Comparison of ENCODE assay signal across 9 cellular contexts in genomic region chr10:107914450-107915276, GRCh38.
DNase-seq lines count a peak whose midpoint lies in the region; ATAC-seq, FAIRE-seq and TF ChIP-seq lines count a peak whose summit lies in the region.
"Had no signal": no experiment of that assay in that cellular context is flagged by ENCODE, and none has a peak within 500 bp of the region (broad histone marks: within the 10 kb centered on the region; RNA-seq: fewer than 3 reads in every experiment).

No MANE protein-coding gene starts in this region.

- no peak for FAIRE-seq in keratinocyte (lab: Jason Lieb, UNC)

- H3K27ac ChIP-seq in body of pancreas (peak overlapping the region in 3 of 4 donors; percentile 71 to 85 (median 74)), keratinocyte (ENCODE audit: control insufficient read depth, insufficient read depth, low read length) (no peak overlapping the region)

- no peaks in the 10 kb centered on the region for H3K27me3 ChIP-seq in body of pancreas
- H3K27me3 ChIP-seq in keratinocyte (ENCODE audit: control insufficient read depth, extremely low read depth, insufficient read depth, low read length), result peaks cover 16% of the 10 kb centered on the region

- 2% methylated on average over 29 to 79 of the region's 79 CpGs for WGBS in body of pancreas, 2 donors

- H3K9me1 ChIP-seq in keratinocyte (ENCODE audit: control insufficient read depth, extremely low read depth, insufficient read depth, low read length), result no peaks in the 10 kb centered on the region

- TF ChIP-seq POLR2A in body of pancreas (IDR thresholded peaks at IDR 0.05), result peak in 1 of 3 donors; percentile 51

- H3K36me3 Mint-ChIP-seq in stimulated activated effector memory CD8-positive, alpha-beta T cell treated with anti-CD3 and anti-CD28 coated beads, Interleukin-12 subunit alpha, Interleukin-12 subunit beta, amount 100 ng/mL, for 72 hours, result no peaks in the 10 kb centered on the region

- no peaks in the 10 kb centered on the region for H3K36me3 ChIP-seq in body of pancreas (replicated peaks in 1 of 2; ENCODE audit: insufficient read depth in 1 of 2, low read depth in 2 of 2)
- no peaks in the 10 kb centered on the region for H3K36me3 ChIP-seq in keratinocyte (ENCODE audit: control insufficient read depth in 2 of 2, extremely low read depth in 1 of 2, insufficient read depth in 2 of 2, low read length in 2 of 2)

- peaks cover 17% of the 10 kb centered on the region for H3K9me3 Mint-ChIP-seq in stimulated activated effector memory CD8-positive, alpha-beta T cell treated with anti-CD3 and anti-CD28 coated beads, Interleukin-12 subunit alpha, Interleukin-12 subunit beta, amount 100 ng/mL, for 72 hours

- ATAC-seq in body of pancreas (peak; percentile 77), GM18867 (IDR thresholded peaks at IDR 0.05; ENCODE audit: unreplicated experiment) (no peak), GM18868 (IDR thresholded peaks at IDR 0.05; ENCODE audit: unreplicated experiment) (no peak), GM19452 (IDR thresholded peaks at IDR 0.05; ENCODE audit: unreplicated experiment) (no peak)
- peak; percentile 8 for ATAC-seq in stimulated activated effector memory CD8-positive, alpha-beta T cell treated with anti-CD3 and anti-CD28 coated beads, Interleukin-12 subunit alpha, Interleukin-12 subunit beta, amount 100 ng/mL, for 72 hours

- H3K4me2 ChIP-seq in keratinocyte (ENCODE audit: control insufficient read depth, extremely low read depth, insufficient read depth, low read depth, low read length), result no peak overlapping the region

- dilution Hi-C loops in keratinocyte (cut with MboI; ENCODE audit: extremely low pct_ligation_motif_present, low sequenced_read_pairs), result no loop called here

- no peaks in the 10 kb centered on the region for H3K79me2 ChIP-seq in keratinocyte (ENCODE audit: control insufficient read depth, insufficient read depth, low read length)

- DNase-seq in GM20000 (ENCODE audit: low spot score) (peak; percentile 30), body of pancreas (peak; percentile 12 to 29 (median 20)), keratinocyte (ENCODE audit: low read depth, low spot score) (no peak), SIG-M5 treated with dmso at 0.1 percent for 504 hours (lab: John Stamatoyannopoulos, UW; ENCODE audit: unreplicated experiment) (no peak)
- no peak for DNase-seq in stimulated activated effector memory CD8-positive, alpha-beta T cell treated with anti-CD3 and anti-CD28 coated beads, Interleukin-12 subunit alpha, Interleukin-12 subunit beta, amount 100 ng/mL, for 72 hours (ENCODE audit: low spot score in 2 of 2)
- DNase-seq: stimulated activated CD4-positive, alpha-beta T cell treated with anti-CD3 and anti-CD28 coated beads, Interleukin-4, amount 100 ng/mL, for 4 hours had no signal

- peak overlapping the region; percentile 5 for H2AFZ ChIP-seq in keratinocyte (ENCODE audit: control insufficient read depth, low read length)

- peaks cover 9% of the 10 kb centered on the region for H3K4me1 ChIP-seq in body of pancreas
- H3K4me1 ChIP-seq in keratinocyte (ENCODE audit: control insufficient read depth, extremely low read depth, insufficient read depth, low read length), result no peaks in the 10 kb centered on the region

- TF ChIP-seq CTCF in GM20000 (IDR thresholded peaks at IDR 0.05; ENCODE audit: extremely low read depth, missing control alignments) (no peak), body of pancreas (IDR thresholded peaks at IDR 0.05) (no peak), keratinocyte (optimal IDR thresholded peaks at IDR 0.05 in 1 of 3, IDR thresholded peaks at IDR 0.05 in 1 of 3, conservative IDR thresholded peaks at IDR 0.05 in 1 of 3; ENCODE audit: extremely low read depth in 1 of 3, insufficient read depth in 2 of 3, low read length in 3 of 3) (no peak)

- H3K9me3 ChIP-seq in body of pancreas (no peaks in the 10 kb centered on the region), keratinocyte (ENCODE audit: control insufficient read depth, low read depth, low read length) (no peaks in the 10 kb centered on the region)

- H3K4me3 Mint-ChIP-seq in stimulated activated effector memory CD8-positive, alpha-beta T cell treated with anti-CD3 and anti-CD28 coated beads, Interleukin-12 subunit alpha, Interleukin-12 subunit beta, amount 100 ng/mL, for 72 hours, result no peak overlapping the region

- no peaks in the 10 kb centered on the region for H3K4me1 Mint-ChIP-seq in stimulated activated effector memory CD8-positive, alpha-beta T cell treated with anti-CD3 and anti-CD28 coated beads, Interleukin-12 subunit alpha, Interleukin-12 subunit beta, amount 100 ng/mL, for 72 hours

- intact Hi-C loops in body of pancreas (cut with DNase I), result no loop called here

- H3K27ac Mint-ChIP-seq in stimulated activated effector memory CD8-positive, alpha-beta T cell treated with anti-CD3 and anti-CD28 coated beads, Interleukin-12 subunit alpha, Interleukin-12 subunit beta, amount 100 ng/mL, for 72 hours, result no peak overlapping the region

- no peaks in the 10 kb centered on the region for H4K20me1 ChIP-seq in keratinocyte (ENCODE audit: control insufficient read depth, extremely low read depth, insufficient read depth, low read length)

- H3K4me3 ChIP-seq in body of pancreas (peak overlapping the region; percentile 7 to 8), keratinocyte (ENCODE audit: control insufficient read depth in 2 of 3, extremely low read depth in 1 of 3, insufficient read depth in 2 of 3, low read depth in 1 of 3, low read length in 3 of 3) (peak overlapping the region in 1 of 3 experiments; percentile 3)

- H3K9ac ChIP-seq in keratinocyte (ENCODE audit: control insufficient read depth, extremely low read depth, insufficient read depth, low read length), result no peak overlapping the region

Comparison
In these comparisons a context has a peak if more than half of its experiments do, and no peak if none do; other contexts are left out.
1. DNase-seq: peak in GM20000 (single experiment) and body of pancreas (4 of 4); none in keratinocyte (single experiment), stimulated activated effector memory CD8-positive, alpha-beta T cell treated with anti-CD3 and anti-CD28 coated beads, Interleukin-12 subunit alpha, Interleukin-12 subunit beta, amount 100 ng/mL, for 72 hours (0 of 2) and SIG-M5 treated with dmso at 0.1 percent for 504 hours (single experiment).
2. ATAC-seq: peak in body of pancreas (single experiment) and stimulated activated effector memory CD8-positive, alpha-beta T cell treated with anti-CD3 and anti-CD28 coated beads, Interleukin-12 subunit alpha, Interleukin-12 subunit beta, amount 100 ng/mL, for 72 hours (single experiment); none in GM18867 (single experiment), GM18868 (single experiment) and GM19452 (single experiment).